In genomic region chr2:102025016-102025491, GRCh38 we compare ENCODE assay signal across 12 cellular contexts. TPM values are rescaled to one million over a fixed set of nuclear protein-coding genes. Genes with fewer than 3 reads are reported as not detected.
DNase-seq lines count a peak whose midpoint lies in the region; ATAC-seq and TF ChIP-seq lines count a peak whose summit lies in the region.
"Had no signal": no experiment of that assay in that cellular context is flagged by ENCODE, and none has a peak within 500 bp of the region (broad histone marks: within the 10 kb centered on the region; RNA-seq: fewer than 3 reads in every experiment).

No MANE protein-coding gene starts in this region.

- H3K4me3 Mint-ChIP-seq in nephron progenitor cell, result no peak overlapping the region

- in situ Hi-C loops in GM23248 (cut with MboI), result loop anchor here (10.0 to 25.0 kb wide), 2 partner anchors 112 to 320 kb away; partner anchors contain the start of gene IL1R1
- in situ Hi-C loops in G401 (cut with HindIII; ENCODE audit: low sequenced_read_pairs), result no loop called here

- H3K9ac ChIP-seq in GM23248, result peak overlapping the region; percentile 63

- TF ChIP-seq CTCF in nephron progenitor cell (IDR thresholded peaks at IDR 0.05), result no peak

- peaks cover 63% of the 10 kb centered on the region for H3K4me1 ChIP-seq in GM23248 (ENCODE audit: insufficient read depth)

- ATAC-seq in GM18508 (IDR thresholded peaks at IDR 0.05; ENCODE audit: insufficient read depth, unreplicated experiment), result peak; percentile 71

- DNase-seq in GM23248, result peak; percentile 82
- peak; percentile 39 for DNase-seq in NCI-H226
- DNase-seq in nephron progenitor cell, result no peak
- no peak for DNase-seq in G401 (ENCODE audit: low spot score)
- no peak for DNase-seq in C1 segment of cervical spinal cord (lab: John Stamatoyannopoulos, UW)
- DNase-seq in activated T-cell treated with anti-CD3 and anti-CD28 coated beads, Interleukin-2, amount 50 U/mL, for 48 hours, result no peak
- no peak for DNase-seq in NCI-H748 (lab: John Stamatoyannopoulos, UW; ENCODE audit: unreplicated experiment)
- DNase-seq: dorsolateral prefrontal cortex, NCI-H1417 treated with DMSO at 0.1 percent for 48 hours, stomach had no signal

- peaks cover 13% of the 10 kb centered on the region for H3K9me3 Mint-ChIP-seq in nephron progenitor cell

- 0 to 5% methylated on average over 1 of the region's 1 CpG for WGBS in GM23248 (ENCODE audit: low coverage in 1 of 2, low lambda C conversion rate in 2 of 2, missing lambda C conversion rate in 2 of 2), 2 experiments

- H4K20me1 ChIP-seq in GM23248 (ENCODE audit: insufficient read depth), result no peaks in the 10 kb centered on the region

- H3K27me3 Mint-ChIP-seq in nephron progenitor cell (ENCODE audit: low read depth, poor library complexity), result peaks cover 5% of the 10 kb centered on the region

- no peaks in the 10 kb centered on the region for H3K27me3 ChIP-seq in GM23248 (replicated peaks; ENCODE audit: insufficient read depth)
- H3K27me3 ChIP-seq: stomach had no signal

- peaks cover 59% of the 10 kb centered on the region for H3K4me1 Mint-ChIP-seq in nephron progenitor cell

- H3K36me3 ChIP-seq in GM23248 (ENCODE audit: low read depth), result no peaks in the 10 kb centered on the region
- H3K36me3 ChIP-seq: stomach had no signal

- peaks cover 5% of the 10 kb centered on the region for H3K36me3 Mint-ChIP-seq in nephron progenitor cell (ENCODE audit: low read depth)

- H3K4me3 ChIP-seq in GM23248, result 0 out of 2 replicates have a peak overlapping the region, but pooled peaks have one; percentile 11
- H3K4me3 ChIP-seq: dorsolateral prefrontal cortex, stomach had no signal

- H3K9me3 ChIP-seq in GM23248 (ENCODE audit: low read depth), result no peaks in the 10 kb centered on the region
- H3K9me3 ChIP-seq: stomach had no signal

- peak overlapping the region; percentile 98 for H3K27ac ChIP-seq in GM23248
- H3K27ac ChIP-seq: dorsolateral prefrontal cortex, VCaP had no signal

- peaks cover 48% of the 10 kb centered on the region for H3F3A ChIP-seq in GM23248 (ENCODE audit: insufficient read depth)

- peak overlapping the region; percentile 11 for H3K27ac Mint-ChIP-seq in nephron progenitor cell

- peak overlapping the region; percentile 26 for H2AFZ ChIP-seq in GM23248

- no peaks in the 10 kb centered on the region for H3K79me2 ChIP-seq in GM23248 (ENCODE audit: insufficient read depth)

- H3K4me2 ChIP-seq in GM23248 (ENCODE audit: unreplicated experiment), result peak overlapping the region; percentile 55

- H3K9me2 ChIP-seq in GM23248 (ENCODE audit: insufficient read depth), result no peaks in the 10 kb centered on the region

RNA-seq across cellular contexts. Expression of gene IL1R2, which starts 33.3 kb away (rescaled TPM):
- total RNA-seq in GM23248 (2014; rRNA removed; shearing (Covaris generic)), result 0.22 TPM in 1 of 2 replicates, not detected in the other
- 0.85 and 1.2 TPM in 2 replicates for polyA plus RNA-seq in GM23248 (2016; fragmentation: Nextera tagmentation; extraction: Ambion mirVana)
- total RNA-seq in G401 (2014; rRNA removed; shearing (Covaris generic)), result not detected in 2 replicates

Comparison
In these comparisons a context has a peak if more than half of its experiments do, and no peak if none do; other contexts are left out.
1. DNase-seq: peak in GM23248 (single experiment) and NCI-H226 (single experiment); none in nephron progenitor cell (single experiment), G401 (single experiment), C1 segment of cervical spinal cord (0 of 14), activated T-cell treated with anti-CD3 and anti-CD28 coated beads, Interleukin-2, amount 50 U/mL, for 48 hours (0 of 2) and NCI-H748 (single experiment).